In the genomic region with DNA sequence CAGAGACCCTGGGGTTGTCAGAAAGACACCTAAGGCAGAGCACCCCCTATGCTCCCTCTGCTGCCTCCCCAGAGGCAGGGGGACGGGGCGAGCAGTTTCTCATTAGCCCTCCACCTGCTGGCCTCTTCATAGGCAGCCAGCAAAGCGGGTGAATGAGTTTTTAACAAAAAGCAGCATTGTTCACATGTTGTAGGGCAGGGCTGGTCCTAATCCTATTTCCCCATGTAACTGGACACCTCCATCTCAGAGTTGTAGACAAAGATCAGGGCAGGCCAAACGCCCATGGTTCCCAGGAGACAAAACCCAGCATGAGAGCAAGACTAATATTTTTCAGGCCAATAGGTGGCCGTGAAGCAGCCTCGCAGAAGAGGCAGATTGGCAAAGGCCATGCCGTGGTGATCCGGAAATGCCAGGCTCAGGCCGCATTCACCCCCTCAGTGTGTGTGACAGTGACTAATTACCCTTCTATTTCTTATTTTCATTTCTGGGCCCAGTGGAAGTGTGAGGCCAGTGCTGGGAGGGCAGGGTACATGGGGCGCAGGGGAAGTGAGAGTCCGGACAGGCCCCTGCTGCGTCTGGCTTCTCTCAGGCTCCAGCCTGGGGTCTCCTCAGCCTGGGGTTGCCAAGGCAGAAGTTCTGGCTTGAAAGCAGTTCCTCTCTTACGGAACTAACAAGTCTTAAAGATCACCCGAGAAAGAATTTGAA, we compare ENCODE assay signal across 8 cellular contexts.
DNase-seq lines count a peak whose midpoint lies in the region; ATAC-seq, FAIRE-seq and TF ChIP-seq lines count a peak whose summit lies in the region.

No MANE protein-coding gene starts in this region.

- H3K4me1 Mint-ChIP-seq in CD8-positive, alpha-beta memory T cell = peaks cover 2 to 11% (median 8%) of the 10 kb centered on the region in 3 donors

- ATAC-seq in HG03342 (IDR thresholded peaks at IDR 0.05; ENCODE audit: unreplicated experiment) = peak; percentile 73

- no peaks in the 10 kb centered on the region for H4K20me1 ChIP-seq in PC-9 (ENCODE audit: insufficient read depth)

- TF ChIP-seq CTCF in PC-9 (conservative IDR thresholded peaks at IDR 0.05) = peak; percentile 30; the same call in 1 of the 2 replicates

- no peaks in the 10 kb centered on the region for H3K9me3 Mint-ChIP-seq in CD8-positive, alpha-beta memory T cell

- H3K79me2 ChIP-seq in PC-9 (ENCODE audit: low read depth) = no peaks in the 10 kb centered on the region

- BruUV-seq in PC-9 (replicated peaks; lab: Mats Ljungman, UMichigan) = no TSS peak

- peak overlapping the region in 1 of 8 donors; percentile 2 for H3K27ac Mint-ChIP-seq in CD8-positive, alpha-beta memory T cell

- peak overlapping the region; percentile 1 to 34 for H3K9ac ChIP-seq in mucosa of rectum (ENCODE audit: low read depth in 1 of 2, low read length in 2 of 2)

- H3K4me1 ChIP-seq in PC-9 (replicated peaks; ENCODE audit: insufficient read depth) (0 out of 2 replicates have a peak, but pooled peaks cover 8% of the 10 kb centered on the region), mucosa of rectum (ENCODE audit: control insufficient read depth in 2 of 2, insufficient read depth in 2 of 2, low read length in 2 of 2) (peaks cover 0 to 3% of the 10 kb centered on the region in 2 donors), small intestine (ENCODE audit: control insufficient read depth in 2 of 2, insufficient read depth in 1 of 2, low read depth in 1 of 2, low read length in 1 of 2) (no peaks in the 10 kb centered on the region)
- no peaks in the 10 kb centered on the region for H3K4me1 ChIP-seq in CD8-positive, alpha-beta memory T cell (ENCODE audit: insufficient read depth, low read length)

- H2AFZ ChIP-seq in PC-9 = peak overlapping the region; percentile 71; the same call in 1 of the 2 replicates

- H3K27ac ChIP-seq in PC-9 (peak overlapping the region; percentile 53), mucosa of rectum (ENCODE audit: low read depth in 2 of 2, low read length in 2 of 2) (peak overlapping the region; percentile 55 to 57), small intestine (ENCODE audit: low read depth in 1 of 2, low read length in 1 of 2) (peak overlapping the region in 1 of 2 donors; percentile 63)
- H3K27ac ChIP-seq in CD8-positive, alpha-beta memory T cell (ENCODE audit: low read depth, low read length) = no peak overlapping the region

- no peak overlapping the region; the same call in 1 of the 2 replicates for H3K4me3 ChIP-seq in PC-9
- H3K4me3 ChIP-seq in mucosa of rectum (ENCODE audit: low read length in 2 of 2) = peak overlapping the region in 1 of 2 donors; percentile 32
- no peak overlapping the region for H3K4me3 ChIP-seq in small intestine (ENCODE audit: low read depth in 1 of 2, low read length in 2 of 2)
- H3K4me3 ChIP-seq in CD8-positive, alpha-beta memory T cell (ENCODE audit: low read length) = no peak overlapping the region

- H3K9me2 ChIP-seq in PC-9 (ENCODE audit: insufficient read depth) = no peaks in the 10 kb centered on the region

- H3K4me2 ChIP-seq in PC-9 = peak overlapping the region; percentile 51

- H3K9me3 ChIP-seq in PC-9 (ENCODE audit: insufficient read depth, low read depth) = no peaks in the 10 kb centered on the region
- no peaks in the 10 kb centered on the region for H3K9me3 ChIP-seq in mucosa of rectum (ENCODE audit: control insufficient read depth in 2 of 2, low read length in 2 of 2)
- no peaks in the 10 kb centered on the region for H3K9me3 ChIP-seq in small intestine (ENCODE audit: control insufficient read depth, low read depth)
- H3K9me3 ChIP-seq in CD8-positive, alpha-beta memory T cell (ENCODE audit: low read length) = no peaks in the 10 kb centered on the region

- H3K27me3 Mint-ChIP-seq in CD8-positive, alpha-beta memory T cell = peaks cover 0 to 14% of the 10 kb centered on the region in 2 donors

- H3K36me3 ChIP-seq in PC-9 (ENCODE audit: low read depth) (no peaks in the 10 kb centered on the region), mucosa of rectum (ENCODE audit: control insufficient read depth in 2 of 2, insufficient read depth in 2 of 2, low read length in 2 of 2) (no peaks in the 10 kb centered on the region), small intestine (ENCODE audit: control insufficient read depth in 2 of 2, insufficient read depth in 2 of 2, low read length in 2 of 2) (no peaks in the 10 kb centered on the region)
- H3K36me3 ChIP-seq in CD8-positive, alpha-beta memory T cell (ENCODE audit: insufficient read depth, low read length) = no peaks in the 10 kb centered on the region

- DNase-seq in Ammon's horn (ENCODE audit: low spot score) (peak; percentile 70), GM19240 (ENCODE audit: insufficient read length, low spot score) (peak; percentile 59), PC-9 (peak; percentile 76 to 82), epidermal melanocyte (ENCODE audit: insufficient read length, low spot score) (peak; percentile 40), small intestine (no peak)
- DNase-seq in CD8-positive, alpha-beta memory T cell = no peak

- POLR2A ChIA-PET in PC-9 (lab: Charles Lee; ENCODE audit: unreplicated experiment) = interaction anchor here (0.6 kb wide), 1 partner anchor 32 kb away, joined by 6 read pairs; no protein-coding TSS in a partner anchor
- POLR2A ChIA-PET in CD8-positive, alpha-beta memory T cell (lab: Charles Lee) = no interaction called here

- H3K36me3 Mint-ChIP-seq in CD8-positive, alpha-beta memory T cell = no peaks in the 10 kb centered on the region

- WGBS in small intestine, 3 donors = 54 to 56% (median 55%) methylated on average over 14 of the region's 14 CpGs

- no peak for FAIRE-seq in small intestine (lab: Jason Lieb, UNC)

- intact Hi-C loops in PC-9 (cut with micrococcal nuclease; ENCODE audit: unreplicated experiment) = loop anchor here (2.0 to 5.0 kb wide), 3 partner anchors 44 to 129 kb away; no protein-coding TSS in a partner anchor

- H3F3A ChIP-seq in PC-9 (ENCODE audit: insufficient read depth, low read depth) = no peaks in the 10 kb centered on the region

- H3K27me3 ChIP-seq in PC-9 (ENCODE audit: insufficient read depth, low read depth) (no peaks in the 10 kb centered on the region), mucosa of rectum (ENCODE audit: control insufficient read depth in 2 of 2, insufficient read depth in 2 of 2, low read length in 2 of 2) (no peaks in the 10 kb centered on the region), small intestine (ENCODE audit: control insufficient read depth in 2 of 2, insufficient read depth in 2 of 2, low read length in 2 of 2) (no peaks in the 10 kb centered on the region)
- no peaks in the 10 kb centered on the region for H3K27me3 ChIP-seq in CD8-positive, alpha-beta memory T cell (ENCODE audit: insufficient read depth, low read length, poor library complexity, severe bottlenecking)

- CTCF ChIA-PET in PC-9 (lab: Charles Lee) = interaction anchor here (0.6 kb wide), 1 partner anchor 35 kb away, joined by 3 read pairs; no protein-coding TSS in a partner anchor
- CTCF ChIA-PET in CD8-positive, alpha-beta memory T cell (lab: Charles Lee) = interaction anchor here (1.1 kb wide), 1 partner anchor 12 kb away, joined by 3 read pairs; no protein-coding TSS in a partner anchor

- H3K4me3 Mint-ChIP-seq in CD8-positive, alpha-beta memory T cell = peak overlapping the region in 3 of 7 donors; percentile 11 to 54 (median 51)

Comparison
In these comparisons a context has a peak if more than half of its experiments do, and no peak if none do; other contexts are left out.
1. DNase-seq: peak in Ammon's horn (single experiment), GM19240 (single experiment), PC-9 (2 of 2) and epidermal melanocyte (single experiment); none in small intestine (single experiment) and CD8-positive, alpha-beta memory T cell (0 of 5).